ENCODE assay signal across 11 cellular contexts in the genomic region with DNA sequence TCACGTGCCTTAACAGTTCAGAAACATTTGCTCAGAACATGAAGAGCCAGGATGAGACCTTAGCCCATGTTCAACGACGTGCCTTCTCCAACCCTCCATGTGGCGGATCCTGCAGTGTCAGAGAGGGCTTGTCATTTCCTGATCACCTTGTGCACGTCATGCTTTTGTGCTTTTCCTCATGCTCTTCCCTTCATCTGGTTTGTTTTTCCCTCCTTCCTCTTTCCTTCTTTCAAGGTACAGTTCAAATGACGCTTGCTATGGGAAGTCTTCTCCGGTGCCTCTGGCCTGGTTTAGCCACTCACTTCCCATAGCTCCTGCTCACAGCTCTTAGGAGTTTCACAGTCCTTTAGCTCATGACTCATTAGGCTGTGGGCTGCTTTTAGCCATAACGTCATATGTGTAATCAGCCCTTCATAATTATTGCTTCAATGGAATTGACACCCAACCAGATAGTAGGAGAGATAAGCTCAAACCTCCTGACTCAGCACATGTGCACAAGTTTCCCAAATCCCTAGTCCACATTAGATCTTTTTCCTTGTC.
DNase-seq lines count a peak whose midpoint lies in the region; ATAC-seq, FAIRE-seq and TF ChIP-seq lines count a peak whose summit lies in the region.
"Had no signal": no experiment of that assay in that cellular context is flagged by ENCODE, and none has a peak within 500 bp of the region (broad histone marks: within the 10 kb centered on the region; RNA-seq: fewer than 3 reads in every experiment).

No MANE protein-coding gene starts in this region.

- H3K9ac ChIP-seq in GM23248 = no peak overlapping the region

- H3F3A ChIP-seq in GM23248 (ENCODE audit: insufficient read depth) = peaks cover 17% of the 10 kb centered on the region

- POLR2A ChIA-PET in A549 (lab: Yijun Ruan, JAX) = no interaction called here

- DNase-seq in A549 (ENCODE audit: low read depth in 1 of 2, low spot score in 1 of 2) = no peak
- peak; percentile 89 for DNase-seq in GM23248
- peak; percentile 77 for DNase-seq in fibroblast of mammary gland (ENCODE audit: low read depth)
- no peak for DNase-seq in thyroid gland
- DNase-seq in T-helper 2 cell = no peak
- no peak for DNase-seq in NK-92 (lab: John Stamatoyannopoulos, UW; ENCODE audit: unreplicated experiment)
- DNase-seq: DND-41, NCI-H1105 treated with DMSO at 0.1 percent for 48 hours had no signal

- H4K20me1 ChIP-seq in GM23248 (ENCODE audit: insufficient read depth) = no peaks in the 10 kb centered on the region

- CTCF ChIA-PET in A549 (lab: Yijun Ruan, JAX) = no interaction called here

- in situ Hi-C loops in GM23248 (cut with MboI) = no loop called here

- H3K4me3 ChIP-seq in A549 (no peak overlapping the region), GM23248 (no peak overlapping the region), fibroblast of mammary gland (ENCODE audit: control insufficient read depth, low read depth, low read length) (no peak overlapping the region), thyroid gland (replicated peaks in 1 of 3) (no peak overlapping the region)

- H3K4me2 ChIP-seq in A549 (no peak overlapping the region), GM23248 (ENCODE audit: unreplicated experiment) (peak overlapping the region; percentile 39)

- TF ChIP-seq POLR2A in A549 (IDR thresholded peaks at IDR 0.05; ENCODE audit: low read length) (no peak), thyroid gland (IDR thresholded peaks at IDR 0.05) (no peak)

- no peaks in the 10 kb centered on the region for H3K79me2 ChIP-seq in GM23248 (ENCODE audit: insufficient read depth)

- H3K27me3 ChIP-seq in GM23248 (replicated peaks; ENCODE audit: insufficient read depth) = no peaks in the 10 kb centered on the region
- no peaks in the 10 kb centered on the region for H3K27me3 ChIP-seq in thyroid gland

- 87% methylated on average over 8 of the region's 8 CpGs for WGBS in A549 (ENCODE audit: missing lambda C conversion rate)
- WGBS in GM23248 (ENCODE audit: low coverage in 1 of 2, low lambda C conversion rate in 2 of 2, missing lambda C conversion rate in 2 of 2), 2 experiments = 62 to 64% methylated on average over 8 of the region's 8 CpGs
- WGBS in thyroid gland, 2 donors = 87 to 88% methylated on average over 8 of the region's 8 CpGs

- no peak overlapping the region for H3K27ac ChIP-seq in A549
- H3K27ac ChIP-seq in GM23248 = peak overlapping the region; percentile 33
- H3K27ac ChIP-seq in thyroid gland = no peak overlapping the region

- H3K4me1 ChIP-seq in A549 (peaks cover 6% of the 10 kb centered on the region; the same call in 2 of the 3 replicates), GM23248 (ENCODE audit: insufficient read depth) (peaks cover 17% of the 10 kb centered on the region), thyroid gland (peaks cover 0 to 5% of the 10 kb centered on the region in 2 donors)

- TF ChIP-seq EP300 in A549 (IDR thresholded peaks at IDR 0.05) = no peak

- no peak for TF ChIP-seq RAD21 in A549 (conservative IDR thresholded peaks at IDR 0.05 in 1 of 2, IDR thresholded peaks at IDR 0.05 in 1 of 2)

- no peaks in the 10 kb centered on the region for H3K36me3 ChIP-seq in GM23248 (ENCODE audit: low read depth)
- no peaks in the 10 kb centered on the region for H3K36me3 ChIP-seq in thyroid gland

- no peak for TF ChIP-seq CTCF in A549 (IDR thresholded peaks at IDR 0.05)
- no peak for TF ChIP-seq CTCF in fibroblast of mammary gland (conservative IDR thresholded peaks at IDR 0.05; ENCODE audit: control insufficient read depth, insufficient read depth, low read depth, low read length)
- no peak for TF ChIP-seq CTCF in thyroid gland (IDR thresholded peaks at IDR 0.05)

- no peak overlapping the region for H2AFZ ChIP-seq in GM23248

- ATAC-seq in A549 = no peak
- ATAC-seq in HG02759 (IDR thresholded peaks at IDR 0.05; ENCODE audit: unreplicated experiment) = no peak
- ATAC-seq: natural killer cell treated with Interleukin-12 subunit alpha and Interleukin-12 subunit beta and Interleukin-15 and Interleukin-18, amount 100 ng/mL, for 72 hours had no signal

- intact Hi-C loops in thyroid gland (cut with DNase I) = no loop called here

- H3K9me3 ChIP-seq in A549 (no peaks in the 10 kb centered on the region), GM23248 (ENCODE audit: low read depth) (no peaks in the 10 kb centered on the region), thyroid gland (no peaks in the 10 kb centered on the region)

- no peak for FAIRE-seq in A549 (lab: Jason Lieb, UNC)

- H3K9me2 ChIP-seq in GM23248 (ENCODE audit: insufficient read depth) = no peaks in the 10 kb centered on the region

TF ChIP-seq in A549, 52 proteins besides CTCF, POLR2A, EP300 and RAD21:
- TF ChIP-seq EHF (CRISPR knock-in tag; IDR thresholded peaks at IDR 0.05) (no peak), MAFK (IDR thresholded peaks at IDR 0.05; ENCODE audit: partially characterized antibody) (peak; percentile 49), HDAC2 (IDR thresholded peaks at IDR 0.05) (no peak), GATA3 (IDR thresholded peaks at IDR 0.05; ENCODE audit: borderline replicate concordance) (no peak)
- TF ChIP-seq, protein P1, sequence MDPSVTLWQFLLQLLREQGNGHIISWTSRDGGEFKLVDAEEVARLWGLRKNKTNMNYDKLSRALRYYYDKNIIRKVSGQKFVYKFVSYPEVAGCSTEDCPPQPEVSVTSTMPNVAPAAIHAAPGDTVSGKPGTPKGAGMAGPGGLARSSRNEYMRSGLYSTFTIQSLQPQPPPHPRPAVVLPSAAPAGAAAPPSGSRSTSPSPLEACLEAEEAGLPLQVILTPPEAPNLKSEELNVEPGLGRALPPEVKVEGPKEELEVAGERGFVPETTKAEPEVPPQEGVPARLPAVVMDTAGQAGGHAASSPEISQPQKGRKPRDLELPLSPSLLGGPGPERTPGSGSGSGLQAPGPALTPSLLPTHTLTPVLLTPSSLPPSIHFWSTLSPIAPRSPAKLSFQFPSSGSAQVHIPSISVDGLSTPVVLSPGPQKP (IDR thresholded peaks at IDR 0.05; ENCODE audit: low read depth, low read length) = no peak
- TF ChIP-seq, protein P2, sequence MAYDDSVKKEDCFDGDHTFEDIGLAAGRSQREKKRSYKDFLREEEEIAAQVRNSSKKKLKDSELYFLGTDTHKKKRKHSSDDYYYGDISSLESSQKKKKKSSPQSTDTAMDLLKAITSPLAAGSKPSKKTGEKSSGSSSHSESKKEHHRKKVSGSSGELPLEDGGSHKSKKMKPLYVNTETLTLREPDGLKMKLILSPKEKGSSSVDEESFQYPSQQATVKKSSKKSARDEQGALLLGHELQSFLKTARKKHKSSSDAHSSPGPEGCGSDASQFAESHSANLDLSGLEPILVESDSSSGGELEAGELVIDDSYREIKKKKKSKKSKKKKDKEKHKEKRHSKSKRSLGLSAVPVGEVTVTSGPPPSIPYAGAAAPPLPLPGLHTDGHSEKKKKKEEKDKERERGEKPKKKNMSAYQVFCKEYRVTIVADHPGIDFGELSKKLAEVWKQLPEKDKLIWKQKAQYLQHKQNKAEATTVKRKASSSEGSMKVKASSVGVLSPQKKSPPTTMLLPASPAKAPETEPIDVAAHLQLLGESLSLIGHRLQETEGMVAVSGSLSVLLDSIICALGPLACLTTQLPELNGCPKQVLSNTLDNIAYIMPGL (CRISPR knock-in tag; IDR thresholded peaks at IDR 0.05; ENCODE audit: borderline replicate concordance) = no peak

TF ChIP-seq in PFSK-1, 5 proteins besides CTCF, POLR2A, EP300 and RAD21:
- TF ChIP-seq POLR2AphosphoS5 (IDR thresholded peaks at IDR 0.05; ENCODE audit: low read depth, low read length) = no peak
- TF ChIP-seq FOXP2 (optimal IDR thresholded peaks at IDR 0.05; ENCODE audit: borderline replicate concordance, extremely low read depth, extremely low read length, insufficient read depth) = peak; percentile 43

Comparison
In these comparisons a context has a peak if more than half of its experiments do, and no peak if none do; other contexts are left out.
1. DNase-seq: peak in GM23248 (single experiment) and fibroblast of mammary gland (single experiment); none in A549 (0 of 2), thyroid gland (0 of 2), T-helper 2 cell (0 of 5) and NK-92 (single experiment).